ENCODE assay signal across 8 cellular contexts in genomic region chr2:237743561-237744269, GRCh38. TPM values are rescaled to one million over a fixed set of nuclear protein-coding genes. Genes with fewer than 3 reads are reported as not detected.
A peak's percentile ranks its signal among the peaks of the same experiment; 100 is the strongest.
DNase-seq lines count a peak whose midpoint lies in the region; ATAC-seq and TF ChIP-seq lines count a peak whose summit lies in the region.

No MANE protein-coding gene starts in this region.

- TF ChIP-seq CTCF in activated B cell treated with CpG ODN at 0.5 μM for 24 hours (IDR thresholded peaks at IDR 0.05) = no peak

- peaks cover 34% of the 10 kb centered on the region for H3K36me3 Mint-ChIP-seq in T-helper 2 cell treated with Interferon-gamma antibody and Interleukin-4, amounts not matched to agents 5 μg/mL and 100 μg/mL, for 36 hours (ENCODE audit: low read depth)
- H3K36me3 Mint-ChIP-seq in activated B cell treated with CpG ODN at 0.5 μM for 24 hours (ENCODE audit: low read depth) = peaks cover 61% of the 10 kb centered on the region

- intact Hi-C loops in activated B cell treated with CpG ODN at 0.5 μM for 24 hours (cut with micrococcal nuclease) = loop anchor here (2.0 kb wide), 1 partner anchor 171 kb away; no protein-coding TSS in a partner anchor

- no peak overlapping the region for H3K4me3 Mint-ChIP-seq in T-helper 2 cell treated with Interferon-gamma antibody and Interleukin-4, amounts not matched to agents 5 μg/mL and 100 μg/mL, for 36 hours
- no peak overlapping the region for H3K4me3 Mint-ChIP-seq in activated B cell treated with CpG ODN at 0.5 μM for 24 hours

- no peaks in the 10 kb centered on the region for H3K27me3 Mint-ChIP-seq in T-helper 2 cell treated with Interferon-gamma antibody and Interleukin-4, amounts not matched to agents 5 μg/mL and 100 μg/mL, for 36 hours (ENCODE audit: low read depth)
- no peaks in the 10 kb centered on the region for H3K27me3 Mint-ChIP-seq in activated B cell treated with CpG ODN at 0.5 μM for 24 hours

- CTCF ChIA-PET in activated B cell treated with CpG ODN at 0.5 μM for 24 hours (lab: Charles Lee) = interaction anchor here (1.2 to 8.0 kb wide), 9 partner anchors 21 to 231 kb away, joined by 4 to 216 read pairs (median 14); no protein-coding TSS in a partner anchor

- no peaks in the 10 kb centered on the region for H3K9me3 Mint-ChIP-seq in T-helper 2 cell treated with Interferon-gamma antibody and Interleukin-4, amounts not matched to agents 5 μg/mL and 100 μg/mL, for 36 hours
- H3K9me3 Mint-ChIP-seq in activated B cell treated with CpG ODN at 0.5 μM for 24 hours = no peaks in the 10 kb centered on the region

- no peak for DNase-seq in T-helper 2 cell treated with Interferon-gamma antibody and Interleukin-4, amounts not matched to agents 5 μg/mL and 100 μg/mL, for 36 hours (ENCODE audit: low spot score)
- DNase-seq in T-helper 2 cell (no peak), activated B cell treated with CpG ODN at 0.5 μM for 24 hours (no peak), hepatic stellate cell (ENCODE audit: low spot score) (peak; percentile 68), stromal cell of bone marrow (ENCODE audit: low read depth) (peak; percentile 19), NCI-H345 treated with DMSO at 0.1 percent for 48 hours (lab: John Stamatoyannopoulos, UW; ENCODE audit: unreplicated experiment) (no peak)

- POLR2A ChIA-PET in activated B cell treated with CpG ODN at 0.5 μM for 24 hours (lab: Charles Lee) = interaction anchor here (1.5 to 2.1 kb wide), 2 partner anchors 70 kb away, joined by 4 to 10 read pairs; no protein-coding TSS in a partner anchor

- peaks cover 19% of the 10 kb centered on the region for H3K4me1 Mint-ChIP-seq in T-helper 2 cell treated with Interferon-gamma antibody and Interleukin-4, amounts not matched to agents 5 μg/mL and 100 μg/mL, for 36 hours (ENCODE audit: low read depth)
- peaks cover 41% of the 10 kb centered on the region for H3K4me1 Mint-ChIP-seq in activated B cell treated with CpG ODN at 0.5 μM for 24 hours

- H3K27ac Mint-ChIP-seq in T-helper 2 cell treated with Interferon-gamma antibody and Interleukin-4, amounts not matched to agents 5 μg/mL and 100 μg/mL, for 36 hours = peak overlapping the region; percentile 60
- H3K27ac Mint-ChIP-seq in activated B cell treated with CpG ODN at 0.5 μM for 24 hours = peak overlapping the region; percentile 32

- ATAC-seq in activated B cell treated with CpG ODN at 0.5 μM for 24 hours (ENCODE audit: low read depth) = no peak
- no peak for ATAC-seq in GM19324 (IDR thresholded peaks at IDR 0.05; ENCODE audit: low FRiP score, unreplicated experiment)
- ATAC-seq in GM21423 (IDR thresholded peaks at IDR 0.05; ENCODE audit: unreplicated experiment) = no peak

RNA-seq across cellular contexts. Expression of gene RBM44, which starts 54.9 kb away (rescaled TPM):
- 0.69 and 1.3 TPM in 2 replicates for total RNA-seq in activated B cell treated with CpG ODN at 0.5 μM for 24 hours

Comparison
In these comparisons a context has a peak if more than half of its experiments do, and no peak if none do; other contexts are left out.
1. DNase-seq: peak in hepatic stellate cell (single experiment) and stromal cell of bone marrow (single experiment); none in T-helper 2 cell treated with Interferon-gamma antibody and Interleukin-4, amounts not matched to agents 5 μg/mL and 100 μg/mL, for 36 hours (single experiment), T-helper 2 cell (0 of 5), activated B cell treated with CpG ODN at 0.5 μM for 24 hours (single experiment) and NCI-H345 treated with DMSO at 0.1 percent for 48 hours (single experiment).